24 cellular contexts compared by ENCODE assay signal in the genomic region with DNA sequence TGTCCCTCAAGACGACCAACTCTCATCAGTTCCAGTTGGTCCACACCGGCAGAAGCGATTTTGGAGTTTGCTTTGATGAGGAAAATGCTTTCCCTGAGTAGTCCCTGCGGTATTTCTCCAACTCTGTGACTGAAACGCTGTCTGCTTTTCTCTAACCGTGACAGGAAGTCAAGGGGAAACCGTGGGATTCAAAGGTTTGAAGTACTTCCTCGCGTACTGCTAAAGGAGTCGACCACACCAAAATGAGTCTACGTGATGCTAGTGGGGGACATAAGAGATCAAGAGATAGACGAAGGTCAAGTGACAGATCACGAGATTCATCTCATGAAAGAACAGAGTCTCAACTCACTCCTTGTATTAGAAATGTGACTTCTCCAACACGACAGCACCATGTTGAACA. TPM values are rescaled to one million over a fixed set of nuclear protein-coding genes. Genes with fewer than 3 reads are reported as not detected.
DNase-seq lines count a peak whose midpoint lies in the region; ATAC-seq, FAIRE-seq and TF ChIP-seq lines count a peak whose summit lies in the region.
"Had no signal": no experiment of that assay in that cellular context is flagged by ENCODE, and none has a peak within 500 bp of the region (broad histone marks: within the 10 kb centered on the region; RNA-seq: fewer than 3 reads in every experiment).

No MANE protein-coding gene starts in this region.

- H3K4me3 ChIP-seq in BLaER1 = no peak overlapping the region
- H3K4me3 ChIP-seq in BLaER1 treated with 17β-estradiol and CSF1 and Interleukin-3, amounts not matched to agents 10 nM and 100 nM = no peak overlapping the region
- no peak overlapping the region for H3K4me3 ChIP-seq in Jurkat, Clone E6-1 (ENCODE audit: low read length)
- no peak overlapping the region for H3K4me3 ChIP-seq in K562
- H3K4me3 ChIP-seq: GM12878, GM23338 had no signal

- CTCF ChIA-PET in K562 (lab: Yijun Ruan, JAX; ENCODE audit: low intra/inter-chr PET ratio) = no interaction called here

- intact Hi-C loops in K562 (cut with micrococcal nuclease) = no loop called here

- H3K36me3 ChIP-seq in BLaER1 (no peaks in the 10 kb centered on the region), K562 (ENCODE audit: control insufficient read depth, insufficient read depth, low read length) (no peaks in the 10 kb centered on the region)
- H3K36me3 ChIP-seq in BLaER1 treated with 17β-estradiol and CSF1 and Interleukin-3, amounts not matched to agents 10 nM and 100 nM = no peaks in the 10 kb centered on the region

- peaks cover 18% of the 10 kb centered on the region for H3K4me1 ChIP-seq in BLaER1
- H3K4me1 ChIP-seq in BLaER1 treated with 17β-estradiol and CSF1 and Interleukin-3, amounts not matched to agents 10 nM and 100 nM = peaks cover 6 to 15% (median 11%) of the 10 kb centered on the region in 10 experiments; a peak in 19 of 20 replicates
- H3K4me1 ChIP-seq in K562 (replicated peaks in 1 of 2; ENCODE audit: control insufficient read depth in 2 of 2, insufficient read depth in 2 of 2, low read length in 2 of 2) = no peaks in the 10 kb centered on the region

- no peaks in the 10 kb centered on the region for H3K79me2 ChIP-seq in K562 (ENCODE audit: control insufficient read depth, insufficient read depth, low read length)

- TF ChIP-seq EP300 in K562 (IDR thresholded peaks at IDR 0.05; ENCODE audit: low read length) = no peak

- no peak for TF ChIP-seq POLR2A in K562 (conservative IDR thresholded peaks at IDR 0.05)

- TF ChIP-seq RAD21 in K562 (CRISPR knock-in tag; conservative IDR thresholded peaks at IDR 0.05 in 1 of 2, IDR thresholded peaks at IDR 0.05 in 1 of 2) = no peak

- H3K9me3 ChIP-seq in BLaER1 = no peaks in the 10 kb centered on the region
- no peaks in the 10 kb centered on the region for H3K9me3 ChIP-seq in BLaER1 treated with 17β-estradiol and CSF1 and Interleukin-3, amounts not matched to agents 10 nM and 100 nM (replicated peaks in 1 of 11)
- H3K9me3 ChIP-seq in K562 (replicated peaks; ENCODE audit: control insufficient read depth, insufficient read depth, low read depth, low read length) = no peaks in the 10 kb centered on the region

- H4K20me1 ChIP-seq in BLaER1 (no peaks in the 10 kb centered on the region), K562 (replicated peaks; ENCODE audit: control insufficient read depth, insufficient read depth, low read length) (no peaks in the 10 kb centered on the region)
- H4K20me1 ChIP-seq in BLaER1 treated with 17β-estradiol and CSF1 and Interleukin-3, amounts not matched to agents 10 nM and 100 nM = no peaks in the 10 kb centered on the region

- H3K27me3 ChIP-seq in BLaER1 (no peaks in the 10 kb centered on the region), K562 (ENCODE audit: control insufficient read depth in 2 of 2, insufficient read depth in 2 of 2, low read length in 2 of 2) (peaks cover 2 to 21% of the 10 kb centered on the region in 2 experiments; a peak in 3 of 5 replicates)
- H3K27me3 ChIP-seq in BLaER1 treated with 17β-estradiol and CSF1 and Interleukin-3, amounts not matched to agents 10 nM and 100 nM = no peaks in the 10 kb centered on the region

- FAIRE-seq in K562 (lab: Jason Lieb, UNC) = peak; percentile 48
- FAIRE-seq: D721Med, GM12878, GM18507 had no signal

- POLR2A ChIA-PET in K562 (lab: Yijun Ruan, JAX) = no interaction called here

- H2AFZ ChIP-seq in K562 (ENCODE audit: low read depth, low read length) = no peak overlapping the region
- H2AFZ ChIP-seq: GM23338 had no signal

- no peak for ATAC-seq in K562
- ATAC-seq in GM21515 (IDR thresholded peaks at IDR 0.05; ENCODE audit: unreplicated experiment) = no peak
- no peak for ATAC-seq in GM18511 (IDR thresholded peaks at IDR 0.05; ENCODE audit: unreplicated experiment)
- no peak for ATAC-seq in esophagus mucosa
- ATAC-seq: GM12878, GM23338, HCT116 had no signal

- no peak for TF ChIP-seq CTCF in K562 (IDR thresholded peaks at IDR 0.05 in 2 of 3, conservative IDR thresholded peaks at IDR 0.05 in 1 of 3; ENCODE audit: insufficient read depth in 2 of 3, low read depth in 1 of 3, low read length in 3 of 3)

- 2% methylated on average over 14 of the region's 14 CpGs for WGBS in K562 (ENCODE audit: insufficient coverage, low coverage, missing lambda C conversion rate)

- no peak overlapping the region for H3K27ac ChIP-seq in BLaER1
- no peak overlapping the region for H3K27ac ChIP-seq in BLaER1 treated with 17β-estradiol and CSF1 and Interleukin-3, amounts not matched to agents 10 nM and 100 nM
- no peak overlapping the region for H3K27ac ChIP-seq in K562 (ENCODE audit: extremely low read depth, low read depth, low read length)

- H3K9ac ChIP-seq in BLaER1 (no peak overlapping the region), K562 (ENCODE audit: insufficient read depth in 1 of 2, low read depth in 2 of 2, low read length in 2 of 2) (no peak overlapping the region)
- no peak overlapping the region for H3K9ac ChIP-seq in BLaER1 treated with 17β-estradiol and CSF1 and Interleukin-3, amounts not matched to agents 10 nM and 100 nM

- no peaks in the 10 kb centered on the region for H3K9me1 ChIP-seq in K562 (ENCODE audit: control insufficient read depth, insufficient read depth, low read length)

- H3K4me2 ChIP-seq in BLaER1 (peak overlapping the region; percentile 74), K562 (ENCODE audit: insufficient read depth, low read length) (no peak overlapping the region)
- H3K4me2 ChIP-seq in BLaER1 treated with 17β-estradiol and CSF1 and Interleukin-3, amounts not matched to agents 10 nM and 100 nM = peak overlapping the region; percentile 3 to 68 (median 58); a peak in 20 of 22 replicates
- H3K4me2 ChIP-seq: GM23338 had no signal

- no TSS peak for BruUV-seq in K562 (replicated peaks; lab: Mats Ljungman, UMichigan)

- in situ Hi-C loops in K562 (cut with MboI) = no loop called here

- peak; percentile 64 for DNase-seq in Jurkat, Clone E6-1 (ENCODE audit: low read depth, low spot score)
- DNase-seq in K562 (ENCODE audit: extremely low read depth in 1 of 4, low spot score in 3 of 4) = no peak
- DNase-seq: CD4-positive, alpha-beta T cell; DMS 273 treated with DMSO at 0.1 percent for 48 hours; DMS79; EL; GDM1; H9 had no signal

RNA-seq across cellular contexts. Expression of gene KRT76, which starts 28.6 kb away (rescaled TPM):
- not detected for polyA plus RNA-seq in Jurkat, Clone E6-1 (2012; ENCODE audit: insufficient read depth, insufficient read length)
- total RNA-seq in K562 (2011; cell fraction: chromatin; rRNA removed; ENCODE audit: low replicate concordance) = not detected in 2 replicates
- total RNA-seq in K562 (2011; cell fraction: nucleolus; rRNA removed) = not detected in 2 replicates
- total RNA-seq in K562 (2011; cell fraction: nucleoplasm; rRNA removed) = not detected in 2 replicates
- total RNA-seq in K562 (2014; rRNA removed) = not detected in 2 replicates
- not detected in 2 replicates for total RNA-seq in K562 (2014; rRNA removed; fragmentation: Illumina TruSeq; extraction: Trizol)
- not detected in 2 replicates for total RNA-seq in K562 (2015; rRNA removed; fragmentation: Illumina TruSeq; extraction: Trizol)
- total RNA-seq in K562 (2021) = not detected in 2 replicates
- polyA plus RNA-seq in K562 (2011; rRNA removed) = not detected in 2 replicates
- not detected in 2 replicates for polyA plus RNA-seq in K562 (2011; cell fraction: cytosol; rRNA removed)
- not detected in 2 replicates for polyA plus RNA-seq in K562 (2011; cell fraction: nucleus; rRNA removed)
- not detected in 2 replicates for polyA plus RNA-seq in K562 (2012)
- polyA plus RNA-seq in K562 (2014; fragmentation: Illumina TruSeq; extraction: Trizol) = not detected in 2 replicates
- polyA plus RNA-seq in K562 (2014; fragmentation: Nextera tagmentation; extraction: Ambion mirVana) = not detected
- not detected in 2 replicates for polyA plus RNA-seq in K562 (2014; rRNA removed)
- polyA minus RNA-seq in K562 (2011; rRNA and poly(A)+ RNA removed) = not detected in 2 replicates
- polyA minus RNA-seq in K562 (2011; cell fraction: cytosol; rRNA and poly(A)+ RNA removed) = not detected in 2 replicates
- polyA minus RNA-seq in K562 (2011; cell fraction: nucleus; rRNA and poly(A)+ RNA removed) = not detected in 2 replicates
- total RNA-seq in esophagus mucosa = 0.08 TPM
- total RNA-seq: A172; A673; CD4-positive, alpha-beta T cell; CD8-positive, alpha-beta memory T cell; GM12878; GM23338; H4; H9 had no signal
- polyA plus RNA-seq: BJ; CD14-positive monocyte; CD8-positive, alpha-beta memory T cell; GM12878; GM23338 had no signal

RNA-seq across cellular contexts. Expression of gene KRT77, which starts 45.3 kb away (rescaled TPM):
- not detected for polyA plus RNA-seq in Jurkat, Clone E6-1 (2012; ENCODE audit: insufficient read depth, insufficient read length)
- total RNA-seq in K562 (2011; cell fraction: chromatin; rRNA removed; ENCODE audit: low replicate concordance) = not detected in 2 replicates
- total RNA-seq in K562 (2011; cell fraction: nucleolus; rRNA removed) = not detected in 2 replicates
- not detected in 2 replicates for total RNA-seq in K562 (2011; cell fraction: nucleoplasm; rRNA removed)
- total RNA-seq in K562 (2014; rRNA removed) = not detected in 2 replicates
- not detected in 2 replicates for total RNA-seq in K562 (2014; rRNA removed; fragmentation: Illumina TruSeq; extraction: Trizol)
- not detected in 2 replicates for total RNA-seq in K562 (2015; rRNA removed; fragmentation: Illumina TruSeq; extraction: Trizol)
- not detected in 2 replicates for total RNA-seq in K562 (2021)
- not detected in 2 replicates for polyA plus RNA-seq in K562 (2011; rRNA removed)
- not detected in 2 replicates for polyA plus RNA-seq in K562 (2011; cell fraction: cytosol; rRNA removed)
- not detected in 2 replicates for polyA plus RNA-seq in K562 (2011; cell fraction: nucleus; rRNA removed)
- polyA plus RNA-seq in K562 (2012) = 0.03 and 0.07 TPM in 2 replicates
- polyA plus RNA-seq in K562 (2014; fragmentation: Illumina TruSeq; extraction: Trizol) = not detected in 2 replicates
- polyA plus RNA-seq in K562 (2014; fragmentation: Nextera tagmentation; extraction: Ambion mirVana) = not detected
- not detected in 2 replicates for polyA plus RNA-seq in K562 (2014; rRNA removed)
- polyA minus RNA-seq in K562 (2011; rRNA and poly(A)+ RNA removed) = not detected in 2 replicates
- not detected in 2 replicates for polyA minus RNA-seq in K562 (2011; cell fraction: cytosol; rRNA and poly(A)+ RNA removed)
- polyA minus RNA-seq in K562 (2011; cell fraction: nucleus; rRNA and poly(A)+ RNA removed) = not detected in 2 replicates
- not detected for total RNA-seq in esophagus mucosa
- total RNA-seq: A172; A673; CD8-positive, alpha-beta memory T cell; GM12878; GM23338; H4; H9 had no signal
- polyA plus RNA-seq: BJ; CD14-positive monocyte; CD8-positive, alpha-beta memory T cell; GM12878; GM23338 had no signal

RNA-seq across cellular contexts. Expression of gene KRT3, which starts 47.3 kb away (rescaled TPM):
- not detected for polyA plus RNA-seq in Jurkat, Clone E6-1 (2012; ENCODE audit: insufficient read depth, insufficient read length)
- total RNA-seq in K562 (2011; cell fraction: chromatin; rRNA removed; ENCODE audit: low replicate concordance) = not detected in 2 replicates
- not detected in 2 replicates for total RNA-seq in K562 (2011; cell fraction: nucleolus; rRNA removed)
- not detected in 2 replicates for total RNA-seq in K562 (2011; cell fraction: nucleoplasm; rRNA removed)
- not detected in 2 replicates for total RNA-seq in K562 (2014; rRNA removed)
- not detected in 2 replicates for total RNA-seq in K562 (2014; rRNA removed; fragmentation: Illumina TruSeq; extraction: Trizol)
- not detected in 2 replicates for total RNA-seq in K562 (2015; rRNA removed; fragmentation: Illumina TruSeq; extraction: Trizol)
- not detected in 2 replicates for total RNA-seq in K562 (2021)
- not detected in 2 replicates for polyA plus RNA-seq in K562 (2011; rRNA removed)
- polyA plus RNA-seq in K562 (2011; cell fraction: cytosol; rRNA removed) = not detected in 2 replicates
- polyA plus RNA-seq in K562 (2011; cell fraction: nucleus; rRNA removed) = not detected in 2 replicates
- not detected in 2 replicates for polyA plus RNA-seq in K562 (2012)
- not detected in 2 replicates for polyA plus RNA-seq in K562 (2014; fragmentation: Illumina TruSeq; extraction: Trizol)
- not detected for polyA plus RNA-seq in K562 (2014; fragmentation: Nextera tagmentation; extraction: Ambion mirVana)
- not detected in 2 replicates for polyA plus RNA-seq in K562 (2014; rRNA removed)
- not detected in 2 replicates for polyA minus RNA-seq in K562 (2011; rRNA and poly(A)+ RNA removed)
- polyA minus RNA-seq in K562 (2011; cell fraction: cytosol; rRNA and poly(A)+ RNA removed) = not detected in 2 replicates
- polyA minus RNA-seq in K562 (2011; cell fraction: nucleus; rRNA and poly(A)+ RNA removed) = not detected in 2 replicates
- 1.0 TPM for total RNA-seq in esophagus mucosa
- total RNA-seq: A172; A673; CD4-positive, alpha-beta T cell; CD8-positive, alpha-beta memory T cell; GM12878; GM23338; H4; H9 had no signal
- polyA plus RNA-seq: BJ; CD14-positive monocyte; CD8-positive, alpha-beta memory T cell; GM12878; GM23338 had no signal
